Comparison of ENCODE assay signal across 19 cellular contexts in the genomic region with DNA sequence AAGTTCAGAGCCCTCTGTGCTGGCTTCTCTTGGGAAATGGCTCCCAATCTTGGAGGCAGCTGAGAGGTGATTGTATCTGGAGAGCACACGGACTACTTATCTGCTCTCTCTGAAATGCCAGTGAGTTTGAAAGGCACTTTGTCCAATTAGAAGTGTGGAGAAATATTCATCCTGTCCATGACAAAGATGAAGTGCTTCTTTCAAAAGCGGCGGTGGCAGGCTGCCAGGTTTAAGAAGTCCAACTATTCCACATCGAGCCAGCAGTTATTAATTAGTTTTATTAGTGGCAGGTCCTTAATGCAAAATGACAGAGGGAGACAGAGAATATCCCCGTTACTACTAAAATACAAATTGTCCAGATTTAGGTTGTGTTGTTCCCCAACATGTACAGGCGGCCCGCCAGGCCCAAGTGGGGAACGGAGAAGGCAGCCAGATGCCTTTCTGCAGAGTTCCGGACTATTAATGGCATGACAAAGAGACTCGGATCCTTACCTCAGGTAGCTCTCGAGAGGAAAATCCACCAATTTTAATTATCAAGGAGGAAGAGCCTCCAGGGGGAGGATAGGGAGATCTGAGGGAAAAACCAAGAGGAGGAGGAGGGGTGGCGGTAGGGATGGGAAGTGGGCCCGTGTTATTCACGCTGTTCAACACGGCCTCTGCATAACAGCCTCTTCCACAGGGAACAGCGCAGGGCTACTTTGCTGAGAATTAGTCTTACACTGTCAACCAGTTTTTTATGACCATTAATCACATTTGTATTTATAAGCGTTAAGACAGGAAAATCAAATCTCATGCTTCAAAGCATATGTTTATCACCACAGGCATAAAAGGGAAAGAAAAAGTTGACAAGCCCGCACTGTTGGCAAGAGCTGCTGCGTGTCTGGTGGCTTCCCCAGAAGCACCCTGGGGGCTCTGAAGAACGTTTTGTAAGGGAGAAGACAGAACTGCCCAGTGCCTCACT. TPM values are rescaled to one million over a fixed set of nuclear protein-coding genes. Genes with fewer than 3 reads are reported as not detected.
A peak's percentile ranks its signal among the peaks of the same experiment; 100 is the strongest.
DNase-seq lines count a peak whose midpoint lies in the region; ATAC-seq and TF ChIP-seq lines count a peak whose summit lies in the region.
"Had no signal": no experiment of that assay in that cellular context is flagged by ENCODE, and none has a peak within 500 bp of the region (broad histone marks: within the 10 kb centered on the region; RNA-seq: fewer than 3 reads in every experiment).

No MANE protein-coding gene starts in this region.

- H3K27me3 ChIP-seq in BLaER1 (no peaks in the 10 kb centered on the region), gastroesophageal sphincter (no peaks in the 10 kb centered on the region), psoas muscle (ENCODE audit: insufficient read depth in 3 of 3, low read length in 2 of 3) (no peaks in the 10 kb centered on the region)
- H3K27me3 ChIP-seq: hepatocyte, vagina had no signal

- H3K4me3 Mint-ChIP-seq in activated CD4-positive, alpha-beta memory T cell treated with anti-CD3 and anti-CD28 coated beads for 36 hours: no peak overlapping the region
- H3K4me3 Mint-ChIP-seq: B cell; endodermal cell; T-helper 1 cell treated with Interleukin-12 subunit alpha and Interleukin-12 subunit beta and Interleukin-4 antibody, amounts not matched to agents 30 μg/mL and 1 μg/mL, for 36 hours had no signal

- H4K20me1 ChIP-seq in BLaER1: no peaks in the 10 kb centered on the region

- WGBS in gastroesophageal sphincter (ENCODE audit: low coverage in 1 of 2), 2 donors: 19 to 38% methylated on average over 18 to 20 of the region's 20 CpGs
- WGBS in psoas muscle, 3 donors: 25 to 41% (median 29%) methylated on average over 20 of the region's 20 CpGs

- no peak for TF ChIP-seq EP300 in gastroesophageal sphincter (IDR thresholded peaks at IDR 0.05)

- in situ Hi-C loops in SK-MEL-5 (cut with HindIII; ENCODE audit: low pct_unique_long_range_greater_than_20kb, low sequenced_read_pairs): no loop called here

- H3K27me3 Mint-ChIP-seq in activated CD4-positive, alpha-beta memory T cell treated with anti-CD3 and anti-CD28 coated beads for 36 hours: peaks cover 24% of the 10 kb centered on the region

- no peak for TF ChIP-seq CTCF in gastroesophageal sphincter (IDR thresholded peaks at IDR 0.05)
- TF ChIP-seq CTCF in psoas muscle (IDR thresholded peaks at IDR 0.05): no peak

- H3K4me1 ChIP-seq in BLaER1 (peaks cover 22% of the 10 kb centered on the region), gastroesophageal sphincter (peaks cover 2 to 24% (median 3%) of the 10 kb centered on the region in 3 donors), psoas muscle (peaks cover 41% of the 10 kb centered on the region)

- peak; percentile 8 for DNase-seq in SK-MEL-5 (ENCODE audit: low read depth, low spot score)
- DNase-seq in psoas muscle: peak; percentile 47 to 77
- DNase-seq in HCEC 1CT: no peak
- DNase-seq in activated CD4-positive, alpha-beta memory T cell treated with anti-CD3 and anti-CD28 coated beads for 36 hours: no peak
- DNase-seq: activated CD4-positive, alpha-beta T cell treated with anti-CD3 and anti-CD28 coated beads for 4 hours; endodermal cell; Karpas-422; mammary epithelial cell; NCI-H2029 treated with DMSO at 0.1 percent for 48 hours; occipital lobe; OCI-M1 had no signal

- peak overlapping the region; percentile 69 for H3K4me2 ChIP-seq in BLaER1
- H3K4me2 ChIP-seq: hepatocyte had no signal

- H3K9ac ChIP-seq in BLaER1: no peak overlapping the region; the same call in 1 of the 2 replicates

- intact Hi-C loops in psoas muscle (cut with DNase I): loop anchor here in 1 of 2 donors (5.0 kb wide), 1 partner anchor 40 kb away; a partner anchor contains a TSS
- intact Hi-C loops in activated CD4-positive, alpha-beta memory T cell treated with anti-CD3 and anti-CD28 coated beads for 36 hours (cut with micrococcal nuclease): no loop called here

- H3K4me1 Mint-ChIP-seq in activated CD4-positive, alpha-beta memory T cell treated with anti-CD3 and anti-CD28 coated beads for 36 hours (ENCODE audit: low read depth): no peaks in the 10 kb centered on the region
- H3K4me1 Mint-ChIP-seq: B cell had no signal

- no peaks in the 10 kb centered on the region for H3K36me3 Mint-ChIP-seq in activated CD4-positive, alpha-beta memory T cell treated with anti-CD3 and anti-CD28 coated beads for 36 hours

- peak overlapping the region; percentile 19 for H3K27ac ChIP-seq in BLaER1
- H3K27ac ChIP-seq in gastroesophageal sphincter: peak overlapping the region in 2 of 4 donors; percentile 43 to 49
- peak overlapping the region; percentile 72 for H3K27ac ChIP-seq in psoas muscle
- H3K27ac ChIP-seq: hepatocyte, vagina had no signal

- POLR2A ChIA-PET in activated CD4-positive, alpha-beta memory T cell treated with anti-CD3 and anti-CD28 coated beads for 36 hours (lab: Charles Lee): interaction anchor here (0.5 kb wide), 1 partner anchor 18 kb away, joined by 4 read pairs; no protein-coding TSS in a partner anchor

- ATAC-seq in gastroesophageal sphincter (peak; percentile 51), psoas muscle (peak; percentile 58 to 85 (median 74)), HG02763 (IDR thresholded peaks at IDR 0.05; ENCODE audit: unreplicated experiment) (no peak), GM21717 (IDR thresholded peaks at IDR 0.05; ENCODE audit: unreplicated experiment) (no peak)

- H3K4me3 ChIP-seq in BLaER1 (no peak overlapping the region), gastroesophageal sphincter (peak overlapping the region; percentile 5 to 12), psoas muscle (peak overlapping the region; percentile 54)
- H3K4me3 ChIP-seq: hepatocyte, vagina had no signal

- TF ChIP-seq POLR2A in gastroesophageal sphincter (IDR thresholded peaks at IDR 0.05): no peak

- CTCF ChIA-PET in activated CD4-positive, alpha-beta memory T cell treated with anti-CD3 and anti-CD28 coated beads for 36 hours (lab: Charles Lee): no interaction called here

- no peak overlapping the region for H3K27ac Mint-ChIP-seq in activated CD4-positive, alpha-beta memory T cell treated with anti-CD3 and anti-CD28 coated beads for 36 hours
- H3K27ac Mint-ChIP-seq: B cell; endodermal cell; T-helper 1 cell treated with Interleukin-12 subunit alpha and Interleukin-12 subunit beta and Interleukin-4 antibody, amounts not matched to agents 30 μg/mL and 1 μg/mL, for 36 hours had no signal

- H3K9me3 Mint-ChIP-seq in activated CD4-positive, alpha-beta memory T cell treated with anti-CD3 and anti-CD28 coated beads for 36 hours: no peaks in the 10 kb centered on the region
- H3K9me3 Mint-ChIP-seq: T-helper 1 cell treated with Interleukin-12 subunit alpha and Interleukin-12 subunit beta and Interleukin-4 antibody, amounts not matched to agents 30 μg/mL and 1 μg/mL, for 36 hours had no signal

- no peaks in the 10 kb centered on the region for H3K9me3 ChIP-seq in BLaER1
- H3K9me3 ChIP-seq in gastroesophageal sphincter: no peaks in the 10 kb centered on the region
- no peaks in the 10 kb centered on the region for H3K9me3 ChIP-seq in psoas muscle
- H3K9me3 ChIP-seq: vagina had no signal

- no peaks in the 10 kb centered on the region for H3K36me3 ChIP-seq in BLaER1
- no peaks in the 10 kb centered on the region for H3K36me3 ChIP-seq in gastroesophageal sphincter
- no peaks in the 10 kb centered on the region for H3K36me3 ChIP-seq in psoas muscle (ENCODE audit: insufficient read depth in 1 of 2, low read depth in 1 of 2)
- H3K36me3 ChIP-seq: vagina had no signal

RNA-seq across cellular contexts. Expression of a gene that starts 41.9 kb away (rescaled TPM):
- total RNA-seq in SK-MEL-5 (2014; rRNA removed; shearing (Covaris generic)): 8.1 and 10.2 TPM in 2 replicates
- 1.2 and 1.4 TPM in 2 replicates for polyA plus RNA-seq in SK-MEL-5 (2015; cell fraction: cytosol; rRNA removed)
- 7.9 and 9.1 TPM in 2 replicates for polyA plus RNA-seq in SK-MEL-5 (2015; cell fraction: nucleus; rRNA removed)
- total RNA-seq in gastroesophageal sphincter (10 to 100 TPM; 48.7 to 94.5 (median 65.5) TPM), psoas muscle (100 to 1,000 TPM in 2 of 4 donors, 10 to 100 TPM in 2; 65.0 to 163 (median 96.1) TPM)
- 10 to 100 TPM; 12.5 to 57.0 (median 25.3) TPM for polyA plus RNA-seq in psoas muscle
- total RNA-seq in activated CD4-positive, alpha-beta memory T cell treated with anti-CD3 and anti-CD28 coated beads for 36 hours: 10 to 100 TPM; 37.3 to 37.9 TPM

Comparison
In these comparisons a context has a peak if more than half of its experiments do, and no peak if none do; other contexts are left out.
1. DNase-seq: peak in SK-MEL-5 (single experiment) and psoas muscle (2 of 2); none in HCEC 1CT (single experiment) and activated CD4-positive, alpha-beta memory T cell treated with anti-CD3 and anti-CD28 coated beads for 36 hours (single experiment).
2. ATAC-seq: peak in gastroesophageal sphincter (single experiment) and psoas muscle (4 of 4); none in HG02763 (single experiment) and GM21717 (single experiment).